In genomic region chr1:240031009-240031408, GRCh38 we compare ENCODE assay signal across 15 cellular contexts.
A peak's percentile ranks its signal among the peaks of the same experiment; 100 is the strongest.
DNase-seq lines count a peak whose midpoint lies in the region; ATAC-seq, FAIRE-seq and TF ChIP-seq lines count a peak whose summit lies in the region.
"Had no signal": no experiment of that assay in that cellular context is flagged by ENCODE, and none has a peak within 500 bp of the region (broad histone marks: within the 10 kb centered on the region; RNA-seq: fewer than 3 reads in every experiment).

No MANE protein-coding gene starts in this region.

- no peaks in the 10 kb centered on the region for H3K4me1 Mint-ChIP-seq in effector memory CD8-positive, alpha-beta T cell (ENCODE audit: low read depth in 2 of 2)
- H3K4me1 Mint-ChIP-seq: T-helper 17 cell had no signal

- in situ Hi-C loops in Caki2 (cut with HindIII; ENCODE audit: low pct_unique_long_range_greater_than_20kb, low sequenced_read_pairs): no loop called here

- no peak for TF ChIP-seq CTCF in D721Med (IDR thresholded peaks at IDR 0.05; ENCODE audit: insufficient read depth, missing control alignments)

- H3K4me3 Mint-ChIP-seq in effector memory CD8-positive, alpha-beta T cell: no peak overlapping the region
- H3K4me3 Mint-ChIP-seq: activated CD8-positive, alpha-beta T cell treated with anti-CD3 and anti-CD28 coated beads for 36 hours; activated naive CD4-positive, alpha-beta T cell treated with anti-CD3 and anti-CD28 coated beads for 36 hours; T-helper 17 cell had no signal

- H3K9me3 Mint-ChIP-seq in effector memory CD8-positive, alpha-beta T cell: no peaks in the 10 kb centered on the region
- H3K9me3 Mint-ChIP-seq: activated CD8-positive, alpha-beta T cell treated with anti-CD3 and anti-CD28 coated beads for 36 hours; activated naive CD4-positive, alpha-beta T cell treated with anti-CD3 and anti-CD28 coated beads for 36 hours had no signal

- no peak overlapping the region for H3K27ac Mint-ChIP-seq in effector memory CD8-positive, alpha-beta T cell
- H3K27ac Mint-ChIP-seq: activated CD8-positive, alpha-beta T cell treated with anti-CD3 and anti-CD28 coated beads for 36 hours; activated naive CD4-positive, alpha-beta T cell treated with anti-CD3 and anti-CD28 coated beads for 36 hours; T-helper 17 cell had no signal

- peak; percentile 86 for DNase-seq in Caki2 (ENCODE audit: low read depth)
- DNase-seq in RCC 7860 (ENCODE audit: low spot score): peak; percentile 92
- peak; percentile 32 for DNase-seq in epidermal melanocyte (ENCODE audit: insufficient read length, low spot score)
- DNase-seq in non-pigmented ciliary epithelial cell (ENCODE audit: low read depth): peak; percentile 95
- DNase-seq in effector memory CD8-positive, alpha-beta T cell: no peak
- DNase-seq in D721Med (ENCODE audit: insufficient read length, low spot score): no peak
- no peak for DNase-seq in stimulated activated naive CD4-positive, alpha-beta T cell treated with Interleukin-2 at 50 U/mL for 16 hours (lab: John Stamatoyannopoulos, UW)
- no peak for DNase-seq in NCI-H345 treated with DMSO at 0.1 percent for 48 hours (lab: John Stamatoyannopoulos, UW; ENCODE audit: unreplicated experiment)
- DNase-seq: activated CD8-positive, alpha-beta T cell treated with anti-CD3 and anti-CD28 coated beads for 36 hours; activated naive CD4-positive, alpha-beta T cell treated with anti-CD3 and anti-CD28 coated beads for 36 hours; dorsolateral prefrontal cortex; NCI-H1417; T-helper 17 cell; uterus had no signal

- ATAC-seq in effector memory CD8-positive, alpha-beta T cell (replicated peaks): no peak
- ATAC-seq: activated CD8-positive, alpha-beta T cell treated with anti-CD3 and anti-CD28 coated beads for 36 hours; sciatic nerve; T-helper 17 cell had no signal

- H3K27me3 Mint-ChIP-seq in effector memory CD8-positive, alpha-beta T cell: peaks cover 0 to 7% of the 10 kb centered on the region in 2 donors
- H3K27me3 Mint-ChIP-seq: activated CD8-positive, alpha-beta T cell treated with anti-CD3 and anti-CD28 coated beads for 36 hours had no signal

- H3K36me3 Mint-ChIP-seq in effector memory CD8-positive, alpha-beta T cell (ENCODE audit: insufficient read depth): no peaks in the 10 kb centered on the region

- FAIRE-seq in RCC 7860 (lab: Jason Lieb, UNC) (peak; percentile 97), D721Med (lab: Jason Lieb, UNC) (no peak)

Comparison
In these comparisons a context has a peak if more than half of its experiments do, and no peak if none do; other contexts are left out.
1. DNase-seq: peak in Caki2 (single experiment), RCC 7860 (single experiment), epidermal melanocyte (single experiment) and non-pigmented ciliary epithelial cell (single experiment); none in effector memory CD8-positive, alpha-beta T cell (0 of 3), D721Med (single experiment), stimulated activated naive CD4-positive, alpha-beta T cell treated with Interleukin-2 at 50 U/mL for 16 hours (single experiment) and NCI-H345 treated with DMSO at 0.1 percent for 48 hours (single experiment).